19 cellular contexts compared by ENCODE assay signal in genomic region chr15:40915679-40916078, GRCh38. TPM values are rescaled to one million over a fixed set of nuclear protein-coding genes. Genes with fewer than 3 reads are reported as not detected.
"Had no signal": no experiment of that assay in that cellular context is flagged by ENCODE, and none has a peak within 500 bp of the region (broad histone marks: within the 10 kb centered on the region; RNA-seq: fewer than 3 reads in every experiment).

No MANE protein-coding gene starts in this region.

- H3K27ac ChIP-seq: epithelial cell of prostate, pancreas had no signal

- H3K9me3 Mint-ChIP-seq: activated naive CD4-positive, alpha-beta T cell treated with anti-CD3 and anti-CD28 coated beads, Interleukin-2, amount 50 U/mL, for 72 hours; effector memory CD8-positive, alpha-beta T cell; T-helper 2 cell treated with Interferon-gamma antibody and Interleukin-4, amounts not matched to agents 5 μg/mL and 100 μg/mL, for 36 hours had no signal

- FAIRE-seq: keratinocyte, pancreas, TTC549 had no signal

- H3K9me3 ChIP-seq: adrenal gland, pancreas had no signal

- DNase-seq: activated CD4-positive, alpha-beta T cell treated with anti-CD3 and anti-CD28 coated beads, Interleukin-2, amount 50 U/mL, for 4 hours; activated gamma-delta T cell; adrenal gland; effector memory CD8-positive, alpha-beta T cell; foreskin fibroblast; hypothalamus; mesendoderm; naive thymus-derived CD4-positive, alpha-beta T cell; stimulated activated CD4-positive, alpha-beta T cell treated with anti-CD3 and anti-CD28 coated beads, Interleukin-12 subunit alpha, Interleukin-12 subunit beta, amount 100 ng/mL, for 4 hours; stimulated activated CD4-positive, alpha-beta T cell treated with anti-CD3 and anti-CD28 coated beads, Interleukin-1b, Interleukin-23, amount 100 ng/mL, for 48 hours; stimulated activated CD8-positive, alpha-beta memory T cell treated with anti-CD3 and anti-CD28 coated beads, Interleukin-4, amount 100 ng/mL, for 48 hours; stimulated activated naive CD4-positive, alpha-beta T cell had no signal

- H3K36me3 ChIP-seq: adrenal gland, pancreas had no signal

- H3K4me3 ChIP-seq: adrenal gland, pancreas had no signal

- ATAC-seq: activated naive CD4-positive, alpha-beta T cell treated with anti-CD3 and anti-CD28 coated beads, Interleukin-2, amount 50 U/mL, for 72 hours; effector memory CD8-positive, alpha-beta T cell; naive thymus-derived CD4-positive, alpha-beta T cell; pancreas had no signal

- H3K27me3 ChIP-seq: adrenal gland, pancreas had no signal

- H3K36me3 Mint-ChIP-seq: activated naive CD4-positive, alpha-beta T cell treated with anti-CD3 and anti-CD28 coated beads, Interleukin-2, amount 50 U/mL, for 72 hours; naive thymus-derived CD4-positive, alpha-beta T cell had no signal

- H3K4me3 Mint-ChIP-seq: effector memory CD8-positive, alpha-beta T cell; naive thymus-derived CD4-positive, alpha-beta T cell; T-helper 2 cell treated with Interferon-gamma antibody and Interleukin-4, amounts not matched to agents 5 μg/mL and 100 μg/mL, for 36 hours had no signal

- H3K27ac Mint-ChIP-seq: activated naive CD4-positive, alpha-beta T cell treated with anti-CD3 and anti-CD28 coated beads, Interleukin-2, amount 50 U/mL, for 72 hours; T-helper 2 cell treated with Interferon-gamma antibody and Interleukin-4, amounts not matched to agents 5 μg/mL and 100 μg/mL, for 36 hours had no signal

- H3K4me1 ChIP-seq: adrenal gland, pancreas had no signal

RNA-seq across cellular contexts. Expression of gene DLL4, which starts 13.5 kb away (rescaled TPM):
- total RNA-seq: naive thymus-derived CD4-positive, alpha-beta T cell had no signal
- polyA plus RNA-seq: keratinocyte; naive thymus-derived CD4-positive, alpha-beta T cell had no signal

RNA-seq across cellular contexts. Expression of gene RHOV, which starts 41.6 kb away (rescaled TPM):
- polyA plus RNA-seq: liver; naive thymus-derived CD4-positive, alpha-beta T cell had no signal
